In genomic region chr16:60225541-60225940, GRCh38 we compare ENCODE assay signal across 20 cellular contexts.
"Had no signal": no experiment of that assay in that cellular context is flagged by ENCODE, and none has a peak within 500 bp of the region (broad histone marks: within the 10 kb centered on the region; RNA-seq: fewer than 3 reads in every experiment).

No MANE protein-coding gene starts in this region.

- H3K27ac Mint-ChIP-seq: naive thymus-derived CD8-positive, alpha-beta T cell; stimulated activated memory B cell treated with anti-CD40 and anti-IgM and Interleukin-4, amounts not matched to agents 10 μg/mL and 1 μg/mL and 100 μg/mL, for 72 hours; stimulated activated naive CD8-positive, alpha-beta T cell treated with anti-CD3 and anti-CD28 coated beads, Interleukin-15, Interleukin-2, amounts not matched to agents 100 ng/mL and 50 ng/mL, for 24 hours had no signal

- H3K27me3 ChIP-seq: spleen, tibial artery, upper lobe of left lung, uterus had no signal

- H3K9me3 ChIP-seq: uterus had no signal

- H3K36me3 Mint-ChIP-seq: naive thymus-derived CD8-positive, alpha-beta T cell; stimulated activated memory B cell treated with anti-CD40 and anti-IgM and Interleukin-4, amounts not matched to agents 10 μg/mL and 1 μg/mL and 100 μg/mL, for 72 hours had no signal

- H3K4me1 Mint-ChIP-seq: naive thymus-derived CD8-positive, alpha-beta T cell; stimulated activated memory B cell treated with anti-CD40 and anti-IgM and Interleukin-4, amounts not matched to agents 10 μg/mL and 1 μg/mL and 100 μg/mL, for 72 hours had no signal

- H3K4me3 Mint-ChIP-seq: naive thymus-derived CD8-positive, alpha-beta T cell; stimulated activated memory B cell treated with anti-CD40 and anti-IgM and Interleukin-4, amounts not matched to agents 10 μg/mL and 1 μg/mL and 100 μg/mL, for 72 hours; stimulated activated naive CD8-positive, alpha-beta T cell treated with anti-CD3 and anti-CD28 coated beads, Interleukin-15, Interleukin-2, amounts not matched to agents 100 ng/mL and 50 ng/mL, for 24 hours had no signal

- H3K27me3 Mint-ChIP-seq: naive thymus-derived CD8-positive, alpha-beta T cell; stimulated activated memory B cell treated with anti-CD40 and anti-IgM and Interleukin-4, amounts not matched to agents 10 μg/mL and 1 μg/mL and 100 μg/mL, for 72 hours; stimulated activated naive CD8-positive, alpha-beta T cell treated with anti-CD3 and anti-CD28 coated beads, Interleukin-15, Interleukin-2, amounts not matched to agents 100 ng/mL and 50 ng/mL, for 24 hours had no signal

- H3K27ac ChIP-seq: coronary artery, heart left ventricle, spleen, tibial artery, upper lobe of left lung, uterus had no signal

- ATAC-seq: esophagus mucosa; heart left ventricle; left lobe of liver; mucosa of descending colon; naive thymus-derived CD8-positive, alpha-beta T cell; sciatic nerve; stimulated activated memory B cell treated with anti-CD40 and anti-IgM and Interleukin-4, amounts not matched to agents 10 μg/mL and 1 μg/mL and 100 μg/mL, for 72 hours had no signal

- DNase-seq: effector CD8-positive, alpha-beta T cell; heart left ventricle; hippocampal formation; islet precursor cell; mammary epithelial cell; mucosa of descending colon; naive thymus-derived CD8-positive, alpha-beta T cell; spleen; stimulated activated CD4-positive, alpha-beta T cell treated with anti-CD3 and anti-CD28 coated beads, Interleukin-15, amount 100 ng/mL, for 24 hours; stimulated activated CD4-positive, alpha-beta T cell treated with anti-CD3 and anti-CD28 coated beads, Interleukin-1b, Interleukin-23, amount 100 ng/mL, for 48 hours; stimulated activated CD4-positive, alpha-beta T cell treated with anti-CD3 and anti-CD28 coated beads, Interleukin-4, amount 100 ng/mL, for 24 hours; tibial artery; upper lobe of left lung; uterus had no signal

- H3K4me1 ChIP-seq: heart left ventricle, spleen, tibial artery, upper lobe of left lung, uterus had no signal

- H3K4me3 ChIP-seq: coronary artery, heart left ventricle, mucosa of descending colon, spleen, tibial artery, upper lobe of left lung, uterus had no signal

- H3K36me3 ChIP-seq: heart left ventricle, spleen, tibial artery, upper lobe of left lung, uterus had no signal
